ENCODE assay signal across 19 cellular contexts in the genomic region with DNA sequence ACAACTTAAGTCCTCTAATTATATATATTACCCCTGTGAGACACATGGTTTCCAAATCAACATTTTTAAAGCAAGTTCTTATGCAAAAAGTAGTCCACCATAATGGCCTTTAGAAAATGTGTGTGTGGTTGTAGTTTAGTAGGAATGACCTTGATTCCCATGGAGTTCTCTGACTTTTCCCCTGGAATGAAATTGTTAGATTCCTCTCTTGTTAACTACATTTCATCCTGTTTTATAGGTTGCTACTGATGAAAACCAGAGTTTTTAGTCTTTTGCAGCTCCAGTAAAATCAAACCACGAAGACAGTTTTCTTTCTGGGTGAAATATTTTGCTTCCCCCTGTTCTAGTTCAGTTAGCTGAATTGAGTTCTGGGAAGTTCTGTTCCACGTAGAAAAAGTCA.
"Had no signal": no experiment of that assay in that cellular context is flagged by ENCODE, and none has a peak within 500 bp of the region (broad histone marks: within the 10 kb centered on the region; RNA-seq: fewer than 3 reads in every experiment).

No MANE protein-coding gene starts in this region.

- H3K36me3 Mint-ChIP-seq: naive B cell had no signal

- DNase-seq: activated CD4-positive, alpha-beta T cell treated with anti-CD3 and anti-CD28 coated beads, Interleukin-2, amount 50 U/mL, for 1 hour; activated CD8-positive, alpha-beta memory T cell treated with anti-CD3 and anti-CD28 coated beads for 24 hours; activated CD8-positive, alpha-beta memory T cell treated with anti-CD3 and anti-CD28 coated beads, Interleukin-2, amount 50 U/mL, for 48 hours; activated effector memory CD4-positive, alpha-beta T cell treated with anti-CD3 and anti-CD28 coated beads, Interleukin-2, amount 50 U/mL, for 16 hours; activated naive CD4-positive, alpha-beta T cell treated with anti-CD3 and anti-CD28 coated beads, Interleukin-2, amount 50 U/mL, for 16 hours; activated T-cell treated with anti-CD3 and anti-CD28 coated beads, Interleukin-2, amount 50 U/mL, for 72 hours; heart right ventricle; left ventricle myocardium superior; naive B cell; stimulated activated CD4-positive, alpha-beta T cell treated with anti-CD3 and anti-CD28 coated beads, Interleukin-12 subunit alpha, Interleukin-12 subunit beta, amount 100 ng/mL, for 4 hours; stimulated activated CD4-positive, alpha-beta T cell treated with anti-CD3 and anti-CD28 coated beads, Interleukin-1b, Interleukin-23, amount 100 ng/mL, for 48 hours; stimulated activated CD8-positive, alpha-beta memory T cell treated with anti-CD3 and anti-CD28 coated beads, Interleukin-4, amount 100 ng/mL, for 48 hours; stimulated activated naive CD4-positive, alpha-beta T cell; T-helper 1 cell; thyroid gland had no signal

- H3K4me3 Mint-ChIP-seq: activated T-cell treated with anti-CD3 and anti-CD28 coated beads, Interleukin-2, amount 50 U/mL, for 72 hours; central memory CD8-positive, alpha-beta T cell; neural crest cell had no signal

- H3K9me3 ChIP-seq: ascending aorta, heart right ventricle, thyroid gland had no signal

- H3K4me1 ChIP-seq: ascending aorta, thyroid gland had no signal

- H3K27ac Mint-ChIP-seq: activated T-cell treated with anti-CD3 and anti-CD28 coated beads, Interleukin-2, amount 50 U/mL, for 72 hours had no signal

- H3K4me3 ChIP-seq: ascending aorta, coronary artery, heart right ventricle, thyroid gland had no signal

- H3K27ac ChIP-seq: ascending aorta, heart right ventricle, thyroid gland had no signal

- H3K27me3 ChIP-seq: ascending aorta, heart right ventricle, thyroid gland had no signal

- H3K9me3 Mint-ChIP-seq: activated T-cell treated with anti-CD3 and anti-CD28 coated beads, Interleukin-2, amount 50 U/mL, for 72 hours; central memory CD8-positive, alpha-beta T cell; naive B cell; neural crest cell had no signal
